8 cellular contexts compared by ENCODE assay signal in the genomic region with DNA sequence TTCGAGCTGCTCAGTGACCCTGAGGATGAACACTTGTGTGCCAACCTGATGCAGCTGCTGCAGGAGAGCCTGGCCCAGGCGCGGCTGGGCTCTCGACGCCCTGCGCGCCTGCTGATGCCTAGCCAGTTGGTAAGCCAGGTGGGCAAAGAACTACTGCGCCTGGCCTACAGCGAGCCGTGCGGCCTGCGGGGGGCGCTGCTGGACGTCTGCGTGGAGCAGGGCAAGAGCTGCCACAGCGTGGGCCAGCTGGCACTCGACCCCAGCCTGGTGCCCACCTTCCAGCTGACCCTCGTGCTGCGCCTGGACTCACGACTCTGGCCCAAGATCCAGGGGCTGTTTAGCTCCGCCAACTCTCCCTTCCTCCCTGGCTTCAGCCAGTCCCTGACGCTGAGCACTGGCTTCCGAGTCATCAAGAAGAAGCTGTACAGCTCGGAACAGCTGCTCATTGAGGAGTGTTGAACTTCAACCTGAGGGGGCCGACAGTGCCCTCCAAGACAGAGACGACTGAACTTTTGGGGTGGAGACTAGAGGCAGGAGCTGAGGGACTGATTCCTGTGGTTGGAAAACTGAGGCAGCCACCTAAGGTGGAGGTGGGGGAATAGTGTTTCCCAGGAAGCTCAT. TPM values are rescaled to one million over a fixed set of nuclear protein-coding genes. Genes with fewer than 3 reads are reported as not detected.
A peak's percentile ranks its signal among the peaks of the same experiment; 100 is the strongest.
DNase-seq lines count a peak whose midpoint lies in the region; ATAC-seq and TF ChIP-seq lines count a peak whose summit lies in the region.

No MANE protein-coding gene starts in this region.

- peak overlapping the region; percentile 77 for H3K27ac ChIP-seq in DOHH2 (ENCODE audit: low read depth, low read length)

- peak overlapping the region; percentile 96 for H3K4me2 ChIP-seq in DOHH2 (ENCODE audit: low read length)

- peak; percentile 24 for ATAC-seq in left lobe of liver

- H3K9me2 ChIP-seq in DOHH2 (replicated peaks; ENCODE audit: control insufficient read depth, low read length): no peaks in the 10 kb centered on the region

- peak; percentile 28 to 35 for DNase-seq in Kasumi-1 (lab: John Stamatoyannopoulos, UW)
- DNase-seq in activated CD4-positive, CD25-positive, alpha-beta regulatory T cell treated with anti-CD3 and anti-CD28 coated beads, Interleukin-2, amount 50 U/mL, for 16 hours (ENCODE audit: low read depth, low spot score): peak; percentile 40
- peak; percentile 85 for DNase-seq in choroid plexus epithelial cell (ENCODE audit: low read depth)
- peak; percentile 80 for DNase-seq in left lobe of liver (ENCODE audit: low spot score)
- DNase-seq in stimulated activated CD4-positive, alpha-beta T cell treated with anti-CD3 and anti-CD28 coated beads, Interleukin-4, amount 100 ng/mL, for 1 hour: peak; percentile 77
- no peak for DNase-seq in NCI-H1930 (lab: John Stamatoyannopoulos, UW)
- DNase-seq in MV-4-11 (lab: John Stamatoyannopoulos, UW): no peak

- peaks cover 21% of the 10 kb centered on the region for H3K79me2 ChIP-seq in DOHH2 (ENCODE audit: control insufficient read depth, low read length)

- H3K4me3 ChIP-seq in DOHH2 (ENCODE audit: low read length) (peak overlapping the region; percentile 95), choroid plexus epithelial cell (ENCODE audit: low read depth, low read length) (peak overlapping the region; percentile 77)

- H3K9me3 ChIP-seq in DOHH2 (ENCODE audit: control insufficient read depth, insufficient read depth, low read length): no peaks in the 10 kb centered on the region

- H4K20me1 ChIP-seq in DOHH2 (ENCODE audit: control insufficient read depth, insufficient read depth, low read depth, low read length): peaks cover 18% of the 10 kb centered on the region; the same call in 1 of the 2 replicates

- peaks cover 38% of the 10 kb centered on the region for H3K4me1 ChIP-seq in DOHH2 (ENCODE audit: control insufficient read depth, low read length)

- peaks cover 29% of the 10 kb centered on the region for H3K36me3 ChIP-seq in DOHH2 (ENCODE audit: control insufficient read depth, low read length)

- TF ChIP-seq CTCF in DOHH2 (IDR thresholded peaks at IDR 0.05; ENCODE audit: low read depth, low read length, poor library complexity, severe bottlenecking): peak; percentile 94
- TF ChIP-seq CTCF in choroid plexus epithelial cell (conservative IDR thresholded peaks at IDR 0.05; ENCODE audit: low read depth, low read length): peak; percentile 79

- peaks cover 41% of the 10 kb centered on the region for H3F3A ChIP-seq in DOHH2 (ENCODE audit: control insufficient read depth, insufficient read depth)

- H3K27me3 ChIP-seq in DOHH2 (ENCODE audit: control insufficient read depth, low read length): no peaks in the 10 kb centered on the region; the same call in 1 of the 2 replicates

RNA-seq across cellular contexts. Expression of a gene that starts 1.1 kb away (rescaled TPM):
- total RNA-seq in left lobe of liver: 162 TPM

RNA-seq across cellular contexts. Expression of a gene that starts 58.8 kb away (rescaled TPM):
- total RNA-seq in left lobe of liver: 27.9 TPM

RNA-seq across cellular contexts. Expression of a gene that starts 59.0 kb away (rescaled TPM):
- 66.8 TPM for total RNA-seq in left lobe of liver

Comparison
In these comparisons a context has a peak if more than half of its experiments do, and no peak if none do; other contexts are left out.
1. DNase-seq: peak in Kasumi-1 (2 of 2), activated CD4-positive, CD25-positive, alpha-beta regulatory T cell treated with anti-CD3 and anti-CD28 coated beads, Interleukin-2, amount 50 U/mL, for 16 hours (single experiment), choroid plexus epithelial cell (single experiment), left lobe of liver (single experiment) and stimulated activated CD4-positive, alpha-beta T cell treated with anti-CD3 and anti-CD28 coated beads, Interleukin-4, amount 100 ng/mL, for 1 hour (single experiment); none in NCI-H1930 (0 of 2) and MV-4-11 (single experiment).